In genomic region chr19:5090780-5091575, GRCh38 we compare ENCODE assay signal across 1 cellular context.
TF ChIP-seq lines count a peak whose summit lies in the region.

No MANE protein-coding gene starts in this region.

TF ChIP-seq in K562, 482 proteins besides CTCF, POLR2A, EP300 and RAD21 (continued from another document and continues in another):
- peak; percentile 98 for TF ChIP-seq ZNF592 (IDR thresholded peaks at IDR 0.05)
- no peak for TF ChIP-seq MEF2A (IDR thresholded peaks at IDR 0.05; ENCODE audit: control insufficient read depth, low read depth, low read length)
- TF ChIP-seq CEBPG (CRISPR knock-in tag; IDR thresholded peaks at IDR 0.05) = no peak
- TF ChIP-seq CEBPG (tag; conservative IDR thresholded peaks at IDR 0.05 in 1 of 2, IDR thresholded peaks at IDR 0.05 in 1 of 2) = no peak
- TF ChIP-seq PML (IDR thresholded peaks at IDR 0.05; ENCODE audit: low read length) = peak; percentile 67
- peak in 1 of 2 experiments; percentile 57; a peak in 2 of 4 replicates for TF ChIP-seq TBL1XR1 (IDR thresholded peaks at IDR 0.05; ENCODE audit: low read length in 2 of 2)
- 0 out of 4 replicates have a peak, but pooled peaks have one; percentile 27 to 55 for TF ChIP-seq TEAD1 (CRISPR knock-in tag; IDR thresholded peaks at IDR 0.05)
- TF ChIP-seq RFX1 (IDR thresholded peaks at IDR 0.05) = no peak
- no peak for TF ChIP-seq CGGBP1 (CRISPR knock-in tag; IDR thresholded peaks at IDR 0.05)
- peak; percentile 60; the same call in 1 of the 2 replicates for TF ChIP-seq GTF2E2 (tag; IDR thresholded peaks at IDR 0.05)
- peak; percentile 85 for TF ChIP-seq MYNN (IDR thresholded peaks at IDR 0.05)
- TF ChIP-seq MYNN (CRISPR knock-in tag; IDR thresholded peaks at IDR 0.05) = no peak
- no peak for TF ChIP-seq ZNF717 (CRISPR knock-in tag; IDR thresholded peaks at IDR 0.05)
- TF ChIP-seq AFF4 (CRISPR knock-in tag; IDR thresholded peaks at IDR 0.05) = no peak
- no peak for TF ChIP-seq CBFB (CRISPR knock-in tag; IDR thresholded peaks at IDR 0.05)
- no peak for TF ChIP-seq NR2C2 (CRISPR knock-in tag; IDR thresholded peaks at IDR 0.05)
- TF ChIP-seq NR2C2 (tag; IDR thresholded peaks at IDR 0.05) = peak; percentile 35
- TF ChIP-seq RNF2 (IDR thresholded peaks at IDR 0.05) = peak; percentile 89
- no peak for TF ChIP-seq IRF1 (CRISPR knock-in tag; IDR thresholded peaks at IDR 0.05; ENCODE audit: borderline replicate concordance)
- no peak for TF ChIP-seq ATF1 (CRISPR knock-in tag; IDR thresholded peaks at IDR 0.05)
- TF ChIP-seq ATF1 (tag; IDR thresholded peaks at IDR 0.05) = peak; percentile 45; the same call in 1 of the 2 replicates
- no peak for TF ChIP-seq GTF3C2 (IDR thresholded peaks at IDR 0.05; ENCODE audit: borderline replicate concordance, extremely low read depth, insufficient read length)
- no peak for TF ChIP-seq CBX2 (IDR thresholded peaks at IDR 0.05; ENCODE audit: insufficient read depth, low read length, poor library complexity, severe bottlenecking)
- TF ChIP-seq TRIM28 (IDR thresholded peaks at IDR 0.05) = no peak
- no peak for TF ChIP-seq HIVEP1 (CRISPR knock-in tag; IDR thresholded peaks at IDR 0.05)
- peak; percentile 80 for TF ChIP-seq HDAC2 (IDR thresholded peaks at IDR 0.05)
- peak; percentile 79 for TF ChIP-seq POLR2G (IDR thresholded peaks at IDR 0.05; ENCODE audit: low read depth, low read length)
- peak; percentile 78 for TF ChIP-seq CUX1 (CRISPR knock-in tag; IDR thresholded peaks at IDR 0.05)
- TF ChIP-seq SRSF1 (IDR thresholded peaks at IDR 0.05; ENCODE audit: low read depth, low read length) = no peak
- no peak for TF ChIP-seq ZNF436 (CRISPR knock-in tag; IDR thresholded peaks at IDR 0.05)
- TF ChIP-seq TAF1 (IDR thresholded peaks at IDR 0.05; ENCODE audit: control insufficient read depth, extremely low read depth, insufficient read depth, low read length, severe bottlenecking) = peak; percentile 72
- 0 out of 2 replicates have a peak, but pooled peaks have one; percentile 6 for TF ChIP-seq ESRRA (IDR thresholded peaks at IDR 0.05; ENCODE audit: borderline replicate concordance, low read depth)
- TF ChIP-seq MEIS2 (IDR thresholded peaks at IDR 0.05; ENCODE audit: partially characterized antibody) = no peak
- TF ChIP-seq ZNF146 (CRISPR knock-in tag; IDR thresholded peaks at IDR 0.05; ENCODE audit: unreplicated experiment) = no peak
- peak; percentile 78 for TF ChIP-seq POLR2AphosphoS5 (IDR thresholded peaks at IDR 0.05; ENCODE audit: control insufficient read depth, insufficient read depth, low read depth, low read length)
- no peak for TF ChIP-seq NR4A1 (CRISPR knock-in tag; IDR thresholded peaks at IDR 0.05)
- peak; percentile 92 for TF ChIP-seq NR4A1 (tag; IDR thresholded peaks at IDR 0.05)
- TF ChIP-seq TAF15 (IDR thresholded peaks at IDR 0.05; ENCODE audit: low read depth, low read length) = no peak
- TF ChIP-seq GTF2F1 (IDR thresholded peaks at IDR 0.05; ENCODE audit: low read depth, low read length) = no peak
- no peak for TF ChIP-seq ZNF184 (CRISPR knock-in tag; IDR thresholded peaks at IDR 0.05)
- no peak for TF ChIP-seq ARID3B (CRISPR knock-in tag; IDR thresholded peaks at IDR 0.05; ENCODE audit: borderline replicate concordance)
- no peak for TF ChIP-seq RBM15 (IDR thresholded peaks at IDR 0.05; ENCODE audit: insufficient read depth, low read length)
- no peak for TF ChIP-seq STAG1 (CRISPR knock-in tag; IDR thresholded peaks at IDR 0.05; ENCODE audit: borderline replicate concordance)
- TF ChIP-seq MAFK (IDR thresholded peaks at IDR 0.05; ENCODE audit: low read length) = no peak
- TF ChIP-seq L3MBTL2 (IDR thresholded peaks at IDR 0.05) = peak; percentile 97
- TF ChIP-seq CEBPB (tag; IDR thresholded peaks at IDR 0.05) = no peak
- no peak for TF ChIP-seq HBP1 (CRISPR knock-in tag; IDR thresholded peaks at IDR 0.05)
- TF ChIP-seq MCM7 (IDR thresholded peaks at IDR 0.05) = no peak
- no peak for TF ChIP-seq ZNF354B (CRISPR knock-in tag; IDR thresholded peaks at IDR 0.05)
- no peak for TF ChIP-seq RBM17 (IDR thresholded peaks at IDR 0.05; ENCODE audit: borderline replicate concordance, low read depth, low read length)
